Comparison of ENCODE assay signal across 1 cellular context in the genomic region with DNA sequence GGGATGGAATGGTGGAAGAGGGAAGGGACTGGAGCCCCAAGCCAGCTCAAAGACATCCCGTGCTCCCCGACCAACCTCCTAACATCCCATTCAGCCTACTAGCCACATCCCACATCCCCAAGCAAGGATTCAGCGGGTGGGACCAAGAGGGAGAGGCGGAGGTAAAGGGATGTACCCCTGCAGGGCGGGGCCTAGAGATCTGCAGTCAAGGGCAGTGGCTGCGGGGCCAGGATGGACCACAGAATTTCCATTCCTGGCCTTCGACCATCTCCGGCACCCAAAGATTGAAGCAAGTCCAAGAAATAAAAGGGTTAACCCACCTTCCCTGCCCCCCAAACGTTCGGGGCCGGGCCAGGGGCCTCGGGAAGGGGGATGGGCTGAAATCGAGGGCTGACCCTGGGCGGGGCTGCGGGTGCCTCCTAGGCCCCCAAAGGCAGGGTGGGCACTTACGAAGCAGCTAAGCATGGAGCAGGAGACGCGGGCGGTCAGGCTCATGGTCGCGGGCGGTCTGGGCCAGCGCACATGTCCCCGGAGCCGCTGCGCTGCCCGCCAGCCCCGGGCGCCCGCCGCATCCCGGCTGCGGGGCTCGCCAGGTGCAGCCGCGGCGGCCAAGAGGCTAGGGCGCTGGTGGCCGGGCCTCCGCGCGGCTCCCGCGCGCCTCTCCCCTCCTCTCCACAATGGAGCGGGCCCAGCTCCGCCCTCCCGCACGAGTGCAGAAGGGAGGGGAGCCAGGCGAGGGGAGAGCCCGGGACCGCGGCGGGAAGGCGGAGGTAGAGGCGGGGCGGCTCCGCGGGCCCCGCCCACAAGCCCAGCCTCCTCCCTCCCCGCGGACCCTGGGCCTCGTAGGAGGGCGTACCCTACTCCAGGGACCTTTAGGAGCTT.
TF ChIP-seq lines count a peak whose summit lies in the region.

A gene (minus strand): TSS at position 726 of the 882 bp plus-strand sequence. CDS start 231 bp downstream, at position 495.

TF ChIP-seq in K562, 482 proteins besides CTCF, POLR2A, EP300 and RAD21 (continued from another document and continues in another):
- TF ChIP-seq TRIM28 (IDR thresholded peaks at IDR 0.05) (no peak), SIN3B (IDR thresholded peaks at IDR 0.05; ENCODE audit: low read depth) (peak; percentile 40; the same call in 1 of the 2 replicates), POLR2H (tag; IDR thresholded peaks at IDR 0.05; ENCODE audit: low read depth) (no peak), RB1 (IDR thresholded peaks at IDR 0.05; ENCODE audit: low read depth) (peak; percentile 94), NFIX (CRISPR knock-in tag; IDR thresholded peaks at IDR 0.05; ENCODE audit: low read depth) (no peak), HDAC8 (tag; IDR thresholded peaks at IDR 0.05) (no peak), ZC3H11A (IDR thresholded peaks at IDR 0.05; ENCODE audit: low read depth, low read length) (no peak), CXXC5 (CRISPR knock-in tag; IDR thresholded peaks at IDR 0.05) (peak; percentile 75), NFATC3 (IDR thresholded peaks at IDR 0.05) (no peak), HDAC6 (IDR thresholded peaks at IDR 0.05; ENCODE audit: low read depth, low read length) (no peak), FOXJ3 (CRISPR knock-in tag; IDR thresholded peaks at IDR 0.05) (no peak), SMARCC2 (IDR thresholded peaks at IDR 0.05; ENCODE audit: low read depth) (no peak), RCOR1 (IDR thresholded peaks at IDR 0.05; ENCODE audit: borderline replicate concordance in 1 of 2, low read depth in 2 of 2, low read length in 2 of 2) (0 out of 4 replicates have a peak, but pooled peaks of 1 of the 2 experiments have one; percentile 12), PTTG1 (tag; IDR thresholded peaks at IDR 0.05; ENCODE audit: low read depth) (no peak), KDM1A (IDR thresholded peaks at IDR 0.05) (no peak), HDAC2 (IDR thresholded peaks at IDR 0.05) (no peak), DMBX1 (CRISPR knock-in tag; IDR thresholded peaks at IDR 0.05; ENCODE audit: borderline replicate concordance) (no peak), MYC (IDR thresholded peaks at IDR 0.05; ENCODE audit: low read depth, low read length) (peak; percentile 79; the same call in 1 of the 2 replicates), MYC (CRISPR knock-in tag; IDR thresholded peaks at IDR 0.05; ENCODE audit: borderline replicate concordance, low read depth) (no peak), ZNF174 (CRISPR knock-in tag; IDR thresholded peaks at IDR 0.05) (no peak), ARNT (IDR thresholded peaks at IDR 0.05) (no peak), MAFK (IDR thresholded peaks at IDR 0.05; ENCODE audit: low read length) (no peak), POLR2AphosphoS5 (IDR thresholded peaks at IDR 0.05; ENCODE audit: control insufficient read depth, insufficient read depth, low read depth, low read length) (peak; percentile 40; the same call in 1 of the 2 replicates), ELF4 (CRISPR knock-in tag; IDR thresholded peaks at IDR 0.05) (no peak), HNRNPK (IDR thresholded peaks at IDR 0.05; ENCODE audit: low read depth, low read length, poor library complexity, severe bottlenecking) (no peak), EP400 (IDR thresholded peaks at IDR 0.05) (no peak; the same call in 1 of the 2 replicates), YY1 (IDR thresholded peaks at IDR 0.05; ENCODE audit: borderline replicate concordance in 1 of 3, control insufficient read depth in 1 of 3, extremely low read depth in 1 of 3, insufficient read depth in 3 of 3, insufficient read length in 1 of 3, insufficient replicate concordance in 2 of 3, low read depth in 1 of 3, low read length in 2 of 3) (peak in 2 of 3 experiments; percentile 45 to 60), MAZ (CRISPR knock-in tag; conservative IDR thresholded peaks at IDR 0.05 in 1 of 2, IDR thresholded peaks at IDR 0.05 in 1 of 2) (peak; percentile 82 to 92), NRF1 (conservative IDR thresholded peaks at IDR 0.05 in 1 of 2, IDR thresholded peaks at IDR 0.05 in 1 of 2) (peak in 1 of 2 experiments; percentile 44; a peak in 2 of 4 replicates), JUN (IDR thresholded peaks at IDR 0.05; ENCODE audit: borderline replicate concordance, low read depth, low read length) (no peak), JUN (CRISPR knock-in tag; IDR thresholded peaks at IDR 0.05; ENCODE audit: borderline replicate concordance) (no peak), ZNF57 (CRISPR knock-in tag; IDR thresholded peaks at IDR 0.05) (no peak), ZBTB7A (IDR thresholded peaks at IDR 0.05; ENCODE audit: borderline replicate concordance, control insufficient read depth, low read depth, low read length) (peak; percentile 44; the same call in 1 of the 2 replicates), ATF7 (IDR thresholded peaks at IDR 0.05) (peak; percentile 67), POLR2G (IDR thresholded peaks at IDR 0.05; ENCODE audit: low read depth, low read length) (peak; percentile 91), MEF2D (tag; conservative IDR thresholded peaks at IDR 0.05; ENCODE audit: low read depth) (no peak), PRPF4 (IDR thresholded peaks at IDR 0.05; ENCODE audit: insufficient read depth, low read depth, low read length, poor library complexity, severe bottlenecking) (no peak), BHLHE40 (IDR thresholded peaks at IDR 0.05; ENCODE audit: low read length) (peak; percentile 90), KLF1 (tag; IDR thresholded peaks at IDR 0.05) (no peak), ZNF778 (CRISPR knock-in tag; IDR thresholded peaks at IDR 0.05) (no peak), TEAD1 (CRISPR knock-in tag; IDR thresholded peaks at IDR 0.05) (no peak)
- TF ChIP-seq, protein P1, sequence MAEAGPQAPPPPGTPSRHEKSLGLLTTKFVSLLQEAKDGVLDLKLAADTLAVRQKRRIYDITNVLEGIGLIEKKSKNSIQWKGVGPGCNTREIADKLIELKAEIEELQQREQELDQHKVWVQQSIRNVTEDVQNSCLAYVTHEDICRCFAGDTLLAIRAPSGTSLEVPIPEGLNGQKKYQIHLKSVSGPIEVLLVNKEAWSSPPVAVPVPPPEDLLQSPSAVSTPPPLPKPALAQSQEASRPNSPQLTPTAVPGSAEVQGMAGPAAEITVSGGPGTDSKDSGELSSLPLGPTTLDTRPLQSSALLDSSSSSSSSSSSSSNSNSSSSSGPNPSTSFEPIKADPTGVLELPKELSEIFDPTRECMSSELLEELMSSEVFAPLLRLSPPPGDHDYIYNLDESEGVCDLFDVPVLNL (CRISPR knock-in tag; IDR thresholded peaks at IDR 0.05; ENCODE audit: low read depth): peak; percentile 36; the same call in 1 of the 2 replicates
- TF ChIP-seq, protein P2, sequence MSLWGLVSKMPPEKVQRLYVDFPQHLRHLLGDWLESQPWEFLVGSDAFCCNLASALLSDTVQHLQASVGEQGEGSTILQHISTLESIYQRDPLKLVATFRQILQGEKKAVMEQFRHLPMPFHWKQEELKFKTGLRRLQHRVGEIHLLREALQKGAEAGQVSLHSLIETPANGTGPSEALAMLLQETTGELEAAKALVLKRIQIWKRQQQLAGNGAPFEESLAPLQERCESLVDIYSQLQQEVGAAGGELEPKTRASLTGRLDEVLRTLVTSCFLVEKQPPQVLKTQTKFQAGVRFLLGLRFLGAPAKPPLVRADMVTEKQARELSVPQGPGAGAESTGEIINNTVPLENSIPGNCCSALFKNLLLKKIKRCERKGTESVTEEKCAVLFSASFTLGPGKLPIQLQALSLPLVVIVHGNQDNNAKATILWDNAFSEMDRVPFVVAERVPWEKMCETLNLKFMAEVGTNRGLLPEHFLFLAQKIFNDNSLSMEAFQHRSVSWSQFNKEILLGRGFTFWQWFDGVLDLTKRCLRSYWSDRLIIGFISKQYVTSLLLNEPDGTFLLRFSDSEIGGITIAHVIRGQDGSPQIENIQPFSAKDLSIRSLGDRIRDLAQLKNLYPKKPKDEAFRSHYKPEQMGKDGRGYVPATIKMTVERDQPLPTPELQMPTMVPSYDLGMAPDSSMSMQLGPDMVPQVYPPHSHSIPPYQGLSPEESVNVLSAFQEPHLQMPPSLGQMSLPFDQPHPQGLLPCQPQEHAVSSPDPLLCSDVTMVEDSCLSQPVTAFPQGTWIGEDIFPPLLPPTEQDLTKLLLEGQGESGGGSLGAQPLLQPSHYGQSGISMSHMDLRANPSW (CRISPR knock-in tag; IDR thresholded peaks at IDR 0.05): no peak
- TF ChIP-seq, protein P3, sequence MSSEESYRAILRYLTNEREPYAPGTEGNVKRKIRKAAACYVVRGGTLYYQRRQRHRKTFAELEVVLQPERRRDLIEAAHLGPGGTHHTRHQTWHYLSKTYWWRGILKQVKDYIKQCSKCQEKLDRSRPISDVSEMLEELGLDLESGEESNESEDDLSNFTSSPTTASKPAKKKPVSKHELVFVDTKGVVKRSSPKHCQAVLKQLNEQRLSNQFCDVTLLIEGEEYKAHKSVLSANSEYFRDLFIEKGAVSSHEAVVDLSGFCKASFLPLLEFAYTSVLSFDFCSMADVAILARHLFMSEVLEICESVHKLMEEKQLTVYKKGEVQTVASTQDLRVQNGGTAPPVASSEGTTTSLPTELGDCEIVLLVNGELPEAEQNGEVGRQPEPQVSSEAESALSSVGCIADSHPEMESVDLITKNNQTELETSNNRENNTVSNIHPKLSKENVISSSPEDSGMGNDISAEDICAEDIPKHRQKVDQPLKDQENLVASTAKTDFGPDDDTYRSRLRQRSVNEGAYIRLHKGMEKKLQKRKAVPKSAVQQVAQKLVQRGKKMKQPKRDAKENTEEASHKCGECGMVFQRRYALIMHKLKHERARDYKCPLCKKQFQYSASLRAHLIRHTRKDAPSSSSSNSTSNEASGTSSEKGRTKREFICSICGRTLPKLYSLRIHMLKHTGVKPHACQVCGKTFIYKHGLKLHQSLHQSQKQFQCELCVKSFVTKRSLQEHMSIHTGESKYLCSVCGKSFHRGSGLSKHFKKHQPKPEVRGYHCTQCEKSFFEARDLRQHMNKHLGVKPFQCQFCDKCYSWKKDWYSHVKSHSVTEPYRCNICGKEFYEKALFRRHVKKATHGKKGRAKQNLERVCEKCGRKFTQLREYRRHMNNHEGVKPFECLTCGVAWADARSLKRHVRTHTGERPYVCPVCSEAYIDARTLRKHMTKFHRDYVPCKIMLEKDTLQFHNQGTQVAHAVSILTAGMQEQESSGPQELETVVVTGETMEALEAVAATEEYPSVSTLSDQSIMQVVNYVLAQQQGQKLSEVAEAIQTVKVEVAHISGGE (CRISPR knock-in tag; IDR thresholded peaks at IDR 0.05): 0 out of 6 replicates have a peak, but pooled peaks of 1 of the 3 experiments have one; percentile 26
- TF ChIP-seq, protein P4, sequence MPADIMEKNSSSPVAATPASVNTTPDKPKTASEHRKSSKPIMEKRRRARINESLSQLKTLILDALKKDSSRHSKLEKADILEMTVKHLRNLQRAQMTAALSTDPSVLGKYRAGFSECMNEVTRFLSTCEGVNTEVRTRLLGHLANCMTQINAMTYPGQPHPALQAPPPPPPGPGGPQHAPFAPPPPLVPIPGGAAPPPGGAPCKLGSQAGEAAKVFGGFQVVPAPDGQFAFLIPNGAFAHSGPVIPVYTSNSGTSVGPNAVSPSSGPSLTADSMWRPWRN (IDR thresholded peaks at IDR 0.05; ENCODE audit: low read depth): no peak
- TF ChIP-seq, protein P5, sequence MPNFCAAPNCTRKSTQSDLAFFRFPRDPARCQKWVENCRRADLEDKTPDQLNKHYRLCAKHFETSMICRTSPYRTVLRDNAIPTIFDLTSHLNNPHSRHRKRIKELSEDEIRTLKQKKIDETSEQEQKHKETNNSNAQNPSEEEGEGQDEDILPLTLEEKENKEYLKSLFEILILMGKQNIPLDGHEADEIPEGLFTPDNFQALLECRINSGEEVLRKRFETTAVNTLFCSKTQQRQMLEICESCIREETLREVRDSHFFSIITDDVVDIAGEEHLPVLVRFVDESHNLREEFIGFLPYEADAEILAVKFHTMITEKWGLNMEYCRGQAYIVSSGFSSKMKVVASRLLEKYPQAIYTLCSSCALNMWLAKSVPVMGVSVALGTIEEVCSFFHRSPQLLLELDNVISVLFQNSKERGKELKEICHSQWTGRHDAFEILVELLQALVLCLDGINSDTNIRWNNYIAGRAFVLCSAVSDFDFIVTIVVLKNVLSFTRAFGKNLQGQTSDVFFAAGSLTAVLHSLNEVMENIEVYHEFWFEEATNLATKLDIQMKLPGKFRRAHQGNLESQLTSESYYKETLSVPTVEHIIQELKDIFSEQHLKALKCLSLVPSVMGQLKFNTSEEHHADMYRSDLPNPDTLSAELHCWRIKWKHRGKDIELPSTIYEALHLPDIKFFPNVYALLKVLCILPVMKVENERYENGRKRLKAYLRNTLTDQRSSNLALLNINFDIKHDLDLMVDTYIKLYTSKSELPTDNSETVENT (CRISPR knock-in tag; IDR thresholded peaks at IDR 0.05): peak; percentile 80; the same call in 1 of the 2 replicates
- TF ChIP-seq, protein P6, sequence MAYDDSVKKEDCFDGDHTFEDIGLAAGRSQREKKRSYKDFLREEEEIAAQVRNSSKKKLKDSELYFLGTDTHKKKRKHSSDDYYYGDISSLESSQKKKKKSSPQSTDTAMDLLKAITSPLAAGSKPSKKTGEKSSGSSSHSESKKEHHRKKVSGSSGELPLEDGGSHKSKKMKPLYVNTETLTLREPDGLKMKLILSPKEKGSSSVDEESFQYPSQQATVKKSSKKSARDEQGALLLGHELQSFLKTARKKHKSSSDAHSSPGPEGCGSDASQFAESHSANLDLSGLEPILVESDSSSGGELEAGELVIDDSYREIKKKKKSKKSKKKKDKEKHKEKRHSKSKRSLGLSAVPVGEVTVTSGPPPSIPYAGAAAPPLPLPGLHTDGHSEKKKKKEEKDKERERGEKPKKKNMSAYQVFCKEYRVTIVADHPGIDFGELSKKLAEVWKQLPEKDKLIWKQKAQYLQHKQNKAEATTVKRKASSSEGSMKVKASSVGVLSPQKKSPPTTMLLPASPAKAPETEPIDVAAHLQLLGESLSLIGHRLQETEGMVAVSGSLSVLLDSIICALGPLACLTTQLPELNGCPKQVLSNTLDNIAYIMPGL (CRISPR knock-in tag; IDR thresholded peaks at IDR 0.05): 0 out of 2 replicates have a peak, but pooled peaks have one; percentile 6
- TF ChIP-seq, protein P7, sequence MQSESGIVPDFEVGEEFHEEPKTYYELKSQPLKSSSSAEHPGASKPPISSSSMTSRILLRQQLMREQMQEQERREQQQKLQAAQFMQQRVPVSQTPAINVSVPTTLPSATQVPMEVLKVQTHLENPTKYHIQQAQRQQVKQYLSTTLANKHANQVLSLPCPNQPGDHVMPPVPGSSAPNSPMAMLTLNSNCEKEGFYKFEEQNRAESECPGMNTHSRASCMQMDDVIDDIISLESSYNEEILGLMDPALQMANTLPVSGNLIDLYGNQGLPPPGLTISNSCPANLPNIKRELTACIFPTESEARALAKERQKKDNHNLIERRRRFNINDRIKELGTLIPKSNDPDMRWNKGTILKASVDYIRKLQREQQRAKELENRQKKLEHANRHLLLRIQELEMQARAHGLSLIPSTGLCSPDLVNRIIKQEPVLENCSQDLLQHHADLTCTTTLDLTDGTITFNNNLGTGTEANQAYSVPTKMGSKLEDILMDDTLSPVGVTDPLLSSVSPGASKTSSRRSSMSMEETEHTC (IDR thresholded peaks at IDR 0.05): no peak
